8 cellular contexts compared by ENCODE assay signal in the genomic region with DNA sequence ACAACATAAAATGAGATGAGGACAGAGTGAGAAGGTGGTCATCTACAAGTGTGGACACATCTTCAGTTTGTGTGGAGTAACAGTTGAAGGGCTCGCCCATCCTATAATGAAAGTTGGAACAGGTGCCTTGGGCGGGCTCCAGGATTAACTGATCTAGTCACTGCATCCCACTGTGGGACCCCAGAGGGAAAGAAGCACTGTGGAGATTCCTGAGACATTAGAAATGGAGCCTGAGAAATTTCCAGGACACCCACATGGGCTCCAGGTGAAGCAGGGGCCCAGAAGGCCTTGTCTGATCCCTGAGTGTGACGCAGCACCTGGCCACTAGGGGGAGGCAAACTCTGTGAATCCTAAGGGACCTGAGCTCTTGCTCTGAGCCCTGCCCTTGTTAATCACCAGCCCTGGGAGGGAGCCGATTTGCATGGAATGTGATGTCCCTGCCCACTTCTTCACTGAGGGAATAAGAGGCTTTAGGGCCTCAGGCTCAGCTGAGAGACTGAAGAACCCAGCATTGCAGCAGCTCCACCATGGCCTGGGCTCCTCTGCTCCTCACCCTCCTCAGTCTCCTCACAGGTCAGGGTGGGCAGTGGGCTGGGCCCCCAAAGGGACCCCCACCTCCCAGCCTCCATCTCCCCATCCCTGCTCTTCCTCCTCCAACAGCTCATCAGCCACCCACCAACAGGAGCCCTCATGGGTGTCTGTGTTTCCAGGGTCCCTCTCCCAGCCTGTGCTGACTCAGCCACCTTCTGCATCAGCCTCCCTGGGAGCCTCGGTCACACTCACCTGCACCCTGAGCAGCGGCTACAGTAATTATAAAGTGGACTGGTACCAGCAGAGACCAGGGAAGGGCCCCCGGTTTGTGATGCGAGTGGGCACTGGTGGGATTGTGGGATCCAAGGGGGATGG.
DNase-seq lines count a peak whose midpoint lies in the region; ATAC-seq and TF ChIP-seq lines count a peak whose summit lies in the region.

No MANE protein-coding gene starts in this region.

- POLR2A ChIA-PET in CD8-positive, alpha-beta T cell (lab: Charles Lee): no interaction called here

- peak; percentile 61 for ATAC-seq in CD8-positive, alpha-beta T cell

- H3K9me3 Mint-ChIP-seq in CD8-positive, alpha-beta T cell: no peaks in the 10 kb centered on the region
- no peaks in the 10 kb centered on the region for H3K9me3 Mint-ChIP-seq in activated naive CD4-positive, alpha-beta T cell treated with anti-CD3 and anti-CD28 coated beads, Interleukin-2, amount 10 ng/mL, durations not matched to agents 7 days and 5 days

- H3K4me3 ChIP-seq in CD8-positive, alpha-beta T cell (ENCODE audit: low read depth, low read length): no peak overlapping the region
- no peak overlapping the region for H3K4me3 ChIP-seq in right atrium auricular region

- H3K36me3 Mint-ChIP-seq in CD8-positive, alpha-beta T cell: no peaks in the 10 kb centered on the region
- H3K36me3 Mint-ChIP-seq in activated naive CD4-positive, alpha-beta T cell treated with anti-CD3 and anti-CD28 coated beads, Interleukin-2, amount 10 ng/mL, durations not matched to agents 7 days and 5 days: no peaks in the 10 kb centered on the region

- no peak overlapping the region for H3K27ac Mint-ChIP-seq in CD8-positive, alpha-beta T cell
- no peak overlapping the region for H3K27ac Mint-ChIP-seq in activated naive CD4-positive, alpha-beta T cell treated with anti-CD3 and anti-CD28 coated beads, Interleukin-2, amount 10 ng/mL, durations not matched to agents 7 days and 5 days

- H3K27me3 ChIP-seq in CD8-positive, alpha-beta T cell (ENCODE audit: insufficient read depth, low read length): no peaks in the 10 kb centered on the region
- no peaks in the 10 kb centered on the region for H3K27me3 ChIP-seq in right atrium auricular region

- H3K4me1 ChIP-seq in CD8-positive, alpha-beta T cell (ENCODE audit: insufficient read depth, low read length): no peaks in the 10 kb centered on the region
- H3K4me1 ChIP-seq in right atrium auricular region: no peaks in the 10 kb centered on the region

- no peaks in the 10 kb centered on the region for H3K4me1 Mint-ChIP-seq in CD8-positive, alpha-beta T cell (ENCODE audit: low read depth)
- H3K4me1 Mint-ChIP-seq in activated naive CD4-positive, alpha-beta T cell treated with anti-CD3 and anti-CD28 coated beads, Interleukin-2, amount 10 ng/mL, durations not matched to agents 7 days and 5 days: peaks cover 6% of the 10 kb centered on the region

- intact Hi-C loops in CD8-positive, alpha-beta T cell (cut with DNase I, micrococcal nuclease): loop anchor here in 1 of 2 experiments (5.0 kb wide), 1 partner anchor 136 kb away; no protein-coding TSS in a partner anchor

- peak; percentile 81 for TF ChIP-seq CTCF in CD8-positive, alpha-beta T cell (IDR thresholded peaks at IDR 0.05)
- peak; percentile 51 to 77 for TF ChIP-seq CTCF in right atrium auricular region (IDR thresholded peaks at IDR 0.05)

- no peak overlapping the region for H3K27ac ChIP-seq in CD8-positive, alpha-beta T cell (ENCODE audit: low read depth, low read length)
- H3K27ac ChIP-seq in right atrium auricular region: no peak overlapping the region

- H3K9me3 ChIP-seq in CD8-positive, alpha-beta T cell (ENCODE audit: low read length): no peaks in the 10 kb centered on the region
- no peaks in the 10 kb centered on the region for H3K9me3 ChIP-seq in right atrium auricular region

- peak; percentile 37 to 78 (median 60) for DNase-seq in CD8-positive, alpha-beta T cell
- DNase-seq in HT-29 (ENCODE audit: low spot score) (peak; percentile 88), RPMI8226 (peak; percentile 60), right atrium auricular region (ENCODE audit: low spot score) (no peak), Ammon's horn (ENCODE audit: low spot score) (no peak), amniotic stem cell (lab: John Stamatoyannopoulos, UW) (no peak)
- peak; percentile 78 for DNase-seq in activated naive CD4-positive, alpha-beta T cell treated with anti-CD3 and anti-CD28 coated beads, Interleukin-2, amount 10 ng/mL, durations not matched to agents 7 days and 5 days
- DNase-seq in stimulated activated CD4-positive, alpha-beta T cell treated with anti-CD3 and anti-CD28 coated beads, Interleukin-1b, Interleukin-23, amount 100 ng/mL, for 24 hours (ENCODE audit: low read depth in 4 of 4, low spot score in 1 of 4): peak; percentile 56 to 64 (median 61)

- H3K36me3 ChIP-seq in CD8-positive, alpha-beta T cell (ENCODE audit: insufficient read depth, low read length): no peaks in the 10 kb centered on the region
- no peaks in the 10 kb centered on the region for H3K36me3 ChIP-seq in right atrium auricular region

- no peaks in the 10 kb centered on the region for H3K27me3 Mint-ChIP-seq in CD8-positive, alpha-beta T cell (ENCODE audit: low read depth)
- H3K27me3 Mint-ChIP-seq in activated naive CD4-positive, alpha-beta T cell treated with anti-CD3 and anti-CD28 coated beads, Interleukin-2, amount 10 ng/mL, durations not matched to agents 7 days and 5 days: peaks cover 35% of the 10 kb centered on the region

- no peak overlapping the region for H3K4me3 Mint-ChIP-seq in CD8-positive, alpha-beta T cell
- no peak overlapping the region for H3K4me3 Mint-ChIP-seq in activated naive CD4-positive, alpha-beta T cell treated with anti-CD3 and anti-CD28 coated beads, Interleukin-2, amount 10 ng/mL, durations not matched to agents 7 days and 5 days

- CTCF ChIA-PET in CD8-positive, alpha-beta T cell (lab: Charles Lee): interaction anchor here (0.7 to 2.5 kb wide), 11 partner anchors 9 to 263 kb away, joined by 3 to 13 read pairs (median 4); no protein-coding TSS in a partner anchor
- CTCF ChIA-PET in activated naive CD4-positive, alpha-beta T cell treated with anti-CD3 and anti-CD28 coated beads, Interleukin-2, amount 10 ng/mL, durations not matched to agents 7 days and 5 days (lab: Charles Lee): interaction anchor here (0.7 to 3.2 kb wide), 15 partner anchors 9 to 304 kb away, joined by 3 to 13 read pairs (median 3); no protein-coding TSS in a partner anchor

Comparison
In these comparisons a context has a peak if more than half of its experiments do, and no peak if none do; other contexts are left out.
1. DNase-seq: peak in CD8-positive, alpha-beta T cell (7 of 7), HT-29 (single experiment), RPMI8226 (single experiment), activated naive CD4-positive, alpha-beta T cell treated with anti-CD3 and anti-CD28 coated beads, Interleukin-2, amount 10 ng/mL, durations not matched to agents 7 days and 5 days (single experiment) and stimulated activated CD4-positive, alpha-beta T cell treated with anti-CD3 and anti-CD28 coated beads, Interleukin-1b, Interleukin-23, amount 100 ng/mL, for 24 hours (4 of 4); none in right atrium auricular region (single experiment), Ammon's horn (single experiment) and amniotic stem cell (single experiment).